In genomic region chr12:123268850-123269249, GRCh38 we compare ENCODE assay signal across 8 cellular contexts. TPM values are rescaled to one million over a fixed set of nuclear protein-coding genes. Genes with fewer than 3 reads are reported as not detected.
DNase-seq lines count a peak whose midpoint lies in the region; ATAC-seq, FAIRE-seq and TF ChIP-seq lines count a peak whose summit lies in the region.

No MANE protein-coding gene starts in this region.

- FAIRE-seq in GM12891 (lab: Jason Lieb, UNC), result peak; percentile 69

- DNase-seq in GM12891 (ENCODE audit: insufficient read length, low spot score) (no peak), right cardiac atrium (peak in 1 of 3 donors; percentile 31), kidney glomerular epithelial cell (lab: John Stamatoyannopoulos, UW) (no peak), NCI-H1105 treated with DMSO at 0.1 percent for 48 hours (lab: John Stamatoyannopoulos, UW) (no peak)
- DNase-seq in activated T-helper 1 cell treated with anti-CD3 and anti-CD28 coated beads, Interleukin-12 subunit alpha, Interleukin-12 subunit beta, Interleukin-2, Interleukin-4 antibody, amounts not matched to agents 30 ng/mL and 10 ng/mL and 1 ng/mL, durations not matched to agents 14 hours and 24 hours and 36 hours (ENCODE audit: low spot score), result no peak
- no peak for DNase-seq in stimulated activated CD4-positive, alpha-beta T cell treated with anti-CD3 and anti-CD28 coated beads, Interleukin-15, amount 100 ng/mL, for 24 hours

- H3K4me3 Mint-ChIP-seq in activated T-helper 1 cell treated with anti-CD3 and anti-CD28 coated beads, Interleukin-12 subunit alpha, Interleukin-12 subunit beta, Interleukin-2, Interleukin-4 antibody, amounts not matched to agents 30 ng/mL and 10 ng/mL and 1 ng/mL, durations not matched to agents 14 hours and 24 hours and 36 hours, result peak overlapping the region; percentile 74

- peaks cover 9% of the 10 kb centered on the region for H3K4me1 Mint-ChIP-seq in activated T-helper 1 cell treated with anti-CD3 and anti-CD28 coated beads, Interleukin-12 subunit alpha, Interleukin-12 subunit beta, Interleukin-2, Interleukin-4 antibody, amounts not matched to agents 30 ng/mL and 10 ng/mL and 1 ng/mL, durations not matched to agents 14 hours and 24 hours and 36 hours (ENCODE audit: low read depth)

- ATAC-seq in right cardiac atrium (no peak), GM21526 (IDR thresholded peaks at IDR 0.05; ENCODE audit: low FRiP score, unreplicated experiment) (no peak)

- H3K9me3 ChIP-seq in right cardiac atrium (ENCODE audit: control insufficient read depth, low read length), result no peaks in the 10 kb centered on the region
- no peaks in the 10 kb centered on the region for H3K9me3 ChIP-seq in skeletal muscle tissue (ENCODE audit: control insufficient read depth in 3 of 3, low read length in 3 of 3)

- intact Hi-C loops in activated T-helper 1 cell treated with anti-CD3 and anti-CD28 coated beads, Interleukin-12 subunit alpha, Interleukin-12 subunit beta, Interleukin-2, Interleukin-4 antibody, amounts not matched to agents 30 ng/mL and 10 ng/mL and 1 ng/mL, durations not matched to agents 14 hours and 24 hours and 36 hours (cut with micrococcal nuclease), result no loop called here
- intact Hi-C loops in right cardiac atrium (cut with DNase I), result no loop called here

- H3K4me3 ChIP-seq in right cardiac atrium (ENCODE audit: low read length), result no peak overlapping the region
- peak overlapping the region in 2 of 3 donors; percentile 6 to 48 for H3K4me3 ChIP-seq in skeletal muscle tissue (ENCODE audit: low read length in 3 of 3)

- H3K36me3 ChIP-seq in skeletal muscle tissue (ENCODE audit: control insufficient read depth in 3 of 3, insufficient read depth in 3 of 3, low read length in 3 of 3), result peaks cover 5 to 9% (median 6%) of the 10 kb centered on the region in 3 donors

- H3K4me1 ChIP-seq in right cardiac atrium (ENCODE audit: control insufficient read depth, insufficient read depth, low read length) (peaks cover 2% of the 10 kb centered on the region), skeletal muscle tissue (ENCODE audit: control insufficient read depth in 3 of 3, insufficient read depth in 3 of 3, low read length in 3 of 3) (peaks cover 30 to 38% (median 32%) of the 10 kb centered on the region in 3 donors)

- peaks cover 3% of the 10 kb centered on the region for H3K36me3 Mint-ChIP-seq in activated T-helper 1 cell treated with anti-CD3 and anti-CD28 coated beads, Interleukin-12 subunit alpha, Interleukin-12 subunit beta, Interleukin-2, Interleukin-4 antibody, amounts not matched to agents 30 ng/mL and 10 ng/mL and 1 ng/mL, durations not matched to agents 14 hours and 24 hours and 36 hours (ENCODE audit: low read depth)

- peaks cover 5% of the 10 kb centered on the region for H3K27me3 Mint-ChIP-seq in activated T-helper 1 cell treated with anti-CD3 and anti-CD28 coated beads, Interleukin-12 subunit alpha, Interleukin-12 subunit beta, Interleukin-2, Interleukin-4 antibody, amounts not matched to agents 30 ng/mL and 10 ng/mL and 1 ng/mL, durations not matched to agents 14 hours and 24 hours and 36 hours (ENCODE audit: insufficient read depth)

- H3K27ac ChIP-seq in right cardiac atrium (ENCODE audit: low read length) (peak overlapping the region; percentile 1), skeletal muscle tissue (ENCODE audit: low read depth, low read length) (no peak overlapping the region)

- TF ChIP-seq POLR2A in GM12891 (IDR thresholded peaks at IDR 0.05; ENCODE audit: low read depth, low read length), result no peak

- H3K27me3 ChIP-seq in right cardiac atrium (ENCODE audit: control insufficient read depth, insufficient read depth) (no peaks in the 10 kb centered on the region), skeletal muscle tissue (ENCODE audit: control insufficient read depth in 3 of 3, insufficient read depth in 3 of 3, low read length in 3 of 3) (no peaks in the 10 kb centered on the region)

- H3K9me3 Mint-ChIP-seq in activated T-helper 1 cell treated with anti-CD3 and anti-CD28 coated beads, Interleukin-12 subunit alpha, Interleukin-12 subunit beta, Interleukin-2, Interleukin-4 antibody, amounts not matched to agents 30 ng/mL and 10 ng/mL and 1 ng/mL, durations not matched to agents 14 hours and 24 hours and 36 hours, result no peaks in the 10 kb centered on the region

- WGBS in right cardiac atrium, result 61% methylated on average over 13 of the region's 13 CpGs

- H3K9ac ChIP-seq in skeletal muscle tissue (ENCODE audit: low read depth in 1 of 3, low read length in 3 of 3), result peak overlapping the region in 2 of 3 donors; percentile 32 to 54

- no peak overlapping the region for H3K27ac Mint-ChIP-seq in activated T-helper 1 cell treated with anti-CD3 and anti-CD28 coated beads, Interleukin-12 subunit alpha, Interleukin-12 subunit beta, Interleukin-2, Interleukin-4 antibody, amounts not matched to agents 30 ng/mL and 10 ng/mL and 1 ng/mL, durations not matched to agents 14 hours and 24 hours and 36 hours

TF ChIP-seq in GM12891, 5 proteins besides CTCF, POLR2A, EP300 and RAD21:
- no peak for TF ChIP-seq POLR2AphosphoS5 (IDR thresholded peaks at IDR 0.05; ENCODE audit: low read depth, low read length)
- TF ChIP-seq PAX5 (IDR thresholded peaks at IDR 0.05; ENCODE audit: insufficient read depth, low read length, severe bottlenecking), result no peak
- no peak for TF ChIP-seq TAF1 (IDR thresholded peaks at IDR 0.05; ENCODE audit: low read depth, low read length)
- no peak for TF ChIP-seq POU2F2 (IDR thresholded peaks at IDR 0.05; ENCODE audit: low read depth, low read length)
- no peak for TF ChIP-seq SPI1 (IDR thresholded peaks at IDR 0.05; ENCODE audit: low read depth, low read length)
TF ChIP-seq in GM12891: peak in this region for 0.

RNA-seq across cellular contexts. Expression of gene CDK2AP1, which starts 2.8 kb away (rescaled TPM):
- 64.9 TPM for polyA plus RNA-seq in GM12891 (2012; ENCODE audit: low read depth, missing spikeins)
- total RNA-seq in activated T-helper 1 cell treated with anti-CD3 and anti-CD28 coated beads, Interleukin-12 subunit alpha, Interleukin-12 subunit beta, Interleukin-2, Interleukin-4 antibody, amounts not matched to agents 30 ng/mL and 10 ng/mL and 1 ng/mL, durations not matched to agents 14 hours and 24 hours and 36 hours, result 70.8 and 72.5 TPM in 2 replicates
- 10 to 100 TPM; 76.1 to 95.2 (median 88.9) TPM for total RNA-seq in right cardiac atrium
- 164 TPM for polyA plus RNA-seq in right cardiac atrium
- 76.2 TPM for total RNA-seq in skeletal muscle tissue

RNA-seq across cellular contexts. Expression of gene MTRFR, which starts 35.6 kb away (rescaled TPM):
- 7.4 TPM for polyA plus RNA-seq in GM12891 (2012; ENCODE audit: low read depth, missing spikeins)
- total RNA-seq in activated T-helper 1 cell treated with anti-CD3 and anti-CD28 coated beads, Interleukin-12 subunit alpha, Interleukin-12 subunit beta, Interleukin-2, Interleukin-4 antibody, amounts not matched to agents 30 ng/mL and 10 ng/mL and 1 ng/mL, durations not matched to agents 14 hours and 24 hours and 36 hours, result 32.6 and 34.2 TPM in 2 replicates
- total RNA-seq in right cardiac atrium (10 to 100 TPM in 3 of 4 donors, 1 to 10 TPM in 1; 9.5 to 12.5 (median 10.7) TPM), skeletal muscle tissue (12.0 TPM)
- 14.1 TPM for polyA plus RNA-seq in right cardiac atrium

RNA-seq across cellular contexts. Expression of gene MPHOSPH9, which starts 35.9 kb away (rescaled TPM):
- polyA plus RNA-seq in GM12891 (2012; ENCODE audit: low read depth, missing spikeins), result 17.9 TPM
- total RNA-seq in activated T-helper 1 cell treated with anti-CD3 and anti-CD28 coated beads, Interleukin-12 subunit alpha, Interleukin-12 subunit beta, Interleukin-2, Interleukin-4 antibody, amounts not matched to agents 30 ng/mL and 10 ng/mL and 1 ng/mL, durations not matched to agents 14 hours and 24 hours and 36 hours, result 87.3 and 89.9 TPM in 2 replicates
- total RNA-seq in right cardiac atrium, result 10 to 100 TPM; 14.8 to 27.4 (median 22.5) TPM
- polyA plus RNA-seq in right cardiac atrium, result 8.0 TPM
- total RNA-seq in skeletal muscle tissue, result 44.9 TPM
